Comparison of ENCODE assay signal across 1 cellular context in genomic region chr10:90751107-90751997, GRCh38.
TF ChIP-seq lines count a peak whose summit lies in the region.

No MANE protein-coding gene starts in this region.

TF ChIP-seq in HCT116, 20 proteins besides CTCF, POLR2A, EP300 and RAD21 (continued from another document):
- TF ChIP-seq ZBTB33 (IDR thresholded peaks at IDR 0.05; ENCODE audit: extremely low read depth, insufficient replicate concordance, low read length), result no peak
- TF ChIP-seq TCF7L2 (IDR thresholded peaks at IDR 0.05; ENCODE audit: borderline replicate concordance, extremely low read depth, insufficient read depth, insufficient read length), result no peak
- TF ChIP-seq FOSL1 (IDR thresholded peaks at IDR 0.05; ENCODE audit: low read depth), result no peak
- no peak for TF ChIP-seq CBX3 (IDR thresholded peaks at IDR 0.05; ENCODE audit: low read depth)
- TF ChIP-seq ATF3 (IDR thresholded peaks at IDR 0.05), result no peak
- TF ChIP-seq POLR2AphosphoS5 (IDR thresholded peaks at IDR 0.05; ENCODE audit: low read depth, low read length), result no peak
- no peak for TF ChIP-seq MAX (IDR thresholded peaks at IDR 0.05)
- no peak for TF ChIP-seq EZH2phosphoT487 (IDR thresholded peaks at IDR 0.05; ENCODE audit: borderline replicate concordance)
- TF ChIP-seq ELF1 (IDR thresholded peaks at IDR 0.05; ENCODE audit: borderline replicate concordance, low read depth), result no peak
- TF ChIP-seq SIN3A (IDR thresholded peaks at IDR 0.05; ENCODE audit: low read depth), result no peak
